Comparison of ENCODE assay signal across 1 cellular context in genomic region chr7:118183586-118184391, GRCh38.
A peak's percentile ranks its signal among the peaks of the same experiment; 100 is the strongest.
TF ChIP-seq lines count a peak whose summit lies in the region.

Gene LSM8 (plus strand): TSS chr7:118184164. CDS start chr7:118184224, 60 bp downstream.

TF ChIP-seq in K562, 482 proteins besides CTCF, POLR2A, EP300 and RAD21 (continued from another document and continues in another):
- TF ChIP-seq SMARCA5 (IDR thresholded peaks at IDR 0.05) = 0 out of 2 replicates have a peak, but pooled peaks have one; percentile 55
- no peak for TF ChIP-seq RBM17 (IDR thresholded peaks at IDR 0.05; ENCODE audit: borderline replicate concordance, low read depth, low read length)
- no peak for TF ChIP-seq KDM4B (IDR thresholded peaks at IDR 0.05; ENCODE audit: borderline replicate concordance in 2 of 2, low read depth in 1 of 2)
- no peak for TF ChIP-seq SRSF9 (IDR thresholded peaks at IDR 0.05; ENCODE audit: borderline replicate concordance, low read depth, low read length)
- no peak for TF ChIP-seq RCOR1 (IDR thresholded peaks at IDR 0.05; ENCODE audit: borderline replicate concordance in 1 of 2, low read depth in 2 of 2, low read length in 2 of 2)
- TF ChIP-seq, protein P1, sequence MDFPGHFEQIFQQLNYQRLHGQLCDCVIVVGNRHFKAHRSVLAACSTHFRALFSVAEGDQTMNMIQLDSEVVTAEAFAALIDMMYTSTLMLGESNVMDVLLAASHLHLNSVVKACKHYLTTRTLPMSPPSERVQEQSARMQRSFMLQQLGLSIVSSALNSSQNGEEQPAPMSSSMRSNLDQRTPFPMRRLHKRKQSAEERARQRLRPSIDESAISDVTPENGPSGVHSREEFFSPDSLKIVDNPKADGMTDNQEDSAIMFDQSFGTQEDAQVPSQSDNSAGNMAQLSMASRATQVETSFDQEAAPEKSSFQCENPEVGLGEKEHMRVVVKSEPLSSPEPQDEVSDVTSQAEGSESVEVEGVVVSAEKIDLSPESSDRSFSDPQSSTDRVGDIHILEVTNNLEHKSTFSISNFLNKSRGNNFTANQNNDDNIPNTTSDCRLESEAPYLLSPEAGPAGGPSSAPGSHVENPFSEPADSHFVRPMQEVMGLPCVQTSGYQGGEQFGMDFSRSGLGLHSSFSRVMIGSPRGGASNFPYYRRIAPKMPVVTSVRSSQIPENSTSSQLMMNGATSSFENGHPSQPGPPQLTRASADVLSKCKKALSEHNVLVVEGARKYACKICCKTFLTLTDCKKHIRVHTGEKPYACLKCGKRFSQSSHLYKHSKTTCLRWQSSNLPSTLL (IDR thresholded peaks at IDR 0.05) = no peak
- no peak for TF ChIP-seq PPARD (CRISPR knock-in tag; IDR thresholded peaks at IDR 0.05)
- TF ChIP-seq, protein P2, sequence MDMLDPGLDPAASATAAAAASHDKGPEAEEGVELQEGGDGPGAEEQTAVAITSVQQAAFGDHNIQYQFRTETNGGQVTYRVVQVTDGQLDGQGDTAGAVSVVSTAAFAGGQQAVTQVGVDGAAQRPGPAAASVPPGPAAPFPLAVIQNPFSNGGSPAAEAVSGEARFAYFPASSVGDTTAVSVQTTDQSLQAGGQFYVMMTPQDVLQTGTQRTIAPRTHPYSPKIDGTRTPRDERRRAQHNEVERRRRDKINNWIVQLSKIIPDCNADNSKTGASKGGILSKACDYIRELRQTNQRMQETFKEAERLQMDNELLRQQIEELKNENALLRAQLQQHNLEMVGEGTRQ (CRISPR knock-in tag; IDR thresholded peaks at IDR 0.05) = no peak
- TF ChIP-seq DDX20 (tag; IDR thresholded peaks at IDR 0.05; ENCODE audit: low read depth) = no peak
- no peak for TF ChIP-seq ZNF551 (CRISPR knock-in tag; IDR thresholded peaks at IDR 0.05)
- TF ChIP-seq ELK1 (CRISPR knock-in tag; IDR thresholded peaks at IDR 0.05) = no peak
- 0 out of 2 replicates have a peak, but pooled peaks have one; percentile 53 for TF ChIP-seq XRCC5 (IDR thresholded peaks at IDR 0.05; ENCODE audit: low read depth, low read length)
- no peak for TF ChIP-seq CBFA2T3 (IDR thresholded peaks at IDR 0.05)
- no peak for TF ChIP-seq SRSF3 (IDR thresholded peaks at IDR 0.05; ENCODE audit: insufficient read depth, low read length)
- no peak for TF ChIP-seq ZNF224 (CRISPR knock-in tag; IDR thresholded peaks at IDR 0.05)
- TF ChIP-seq ZNF41 (CRISPR knock-in tag; conservative IDR thresholded peaks at IDR 0.05) = no peak
- no peak for TF ChIP-seq ZNF518B (CRISPR knock-in tag; IDR thresholded peaks at IDR 0.05)
- peak; percentile 81; the same call in 1 of the 2 replicates for TF ChIP-seq ZBTB7A (IDR thresholded peaks at IDR 0.05; ENCODE audit: borderline replicate concordance, control insufficient read depth, low read depth, low read length)
- TF ChIP-seq SNIP1 (IDR thresholded peaks at IDR 0.05; ENCODE audit: low read depth) = peak; percentile 39; the same call in 1 of the 2 replicates
- TF ChIP-seq PHF21A (IDR thresholded peaks at IDR 0.05; ENCODE audit: borderline replicate concordance, low read depth) = peak; percentile 37; the same call in 1 of the 2 replicates
- TF ChIP-seq ZNF444 (CRISPR knock-in tag; IDR thresholded peaks at IDR 0.05) = no peak
- TF ChIP-seq ZNF764 (CRISPR knock-in tag; IDR thresholded peaks at IDR 0.05; ENCODE audit: low read depth) = no peak
- TF ChIP-seq, protein P3, sequence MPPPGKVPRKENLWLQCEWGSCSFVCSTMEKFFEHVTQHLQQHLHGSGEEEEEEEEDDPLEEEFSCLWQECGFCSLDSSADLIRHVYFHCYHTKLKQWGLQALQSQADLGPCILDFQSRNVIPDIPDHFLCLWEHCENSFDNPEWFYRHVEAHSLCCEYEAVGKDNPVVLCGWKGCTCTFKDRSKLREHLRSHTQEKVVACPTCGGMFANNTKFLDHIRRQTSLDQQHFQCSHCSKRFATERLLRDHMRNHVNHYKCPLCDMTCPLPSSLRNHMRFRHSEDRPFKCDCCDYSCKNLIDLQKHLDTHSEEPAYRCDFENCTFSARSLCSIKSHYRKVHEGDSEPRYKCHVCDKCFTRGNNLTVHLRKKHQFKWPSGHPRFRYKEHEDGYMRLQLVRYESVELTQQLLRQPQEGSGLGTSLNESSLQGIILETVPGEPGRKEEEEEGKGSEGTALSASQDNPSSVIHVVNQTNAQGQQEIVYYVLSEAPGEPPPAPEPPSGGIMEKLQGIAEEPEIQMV (tag; conservative IDR thresholded peaks at IDR 0.05; ENCODE audit: low read depth) = no peak; the same call in 1 of the 2 replicates
- TF ChIP-seq, protein P4, sequence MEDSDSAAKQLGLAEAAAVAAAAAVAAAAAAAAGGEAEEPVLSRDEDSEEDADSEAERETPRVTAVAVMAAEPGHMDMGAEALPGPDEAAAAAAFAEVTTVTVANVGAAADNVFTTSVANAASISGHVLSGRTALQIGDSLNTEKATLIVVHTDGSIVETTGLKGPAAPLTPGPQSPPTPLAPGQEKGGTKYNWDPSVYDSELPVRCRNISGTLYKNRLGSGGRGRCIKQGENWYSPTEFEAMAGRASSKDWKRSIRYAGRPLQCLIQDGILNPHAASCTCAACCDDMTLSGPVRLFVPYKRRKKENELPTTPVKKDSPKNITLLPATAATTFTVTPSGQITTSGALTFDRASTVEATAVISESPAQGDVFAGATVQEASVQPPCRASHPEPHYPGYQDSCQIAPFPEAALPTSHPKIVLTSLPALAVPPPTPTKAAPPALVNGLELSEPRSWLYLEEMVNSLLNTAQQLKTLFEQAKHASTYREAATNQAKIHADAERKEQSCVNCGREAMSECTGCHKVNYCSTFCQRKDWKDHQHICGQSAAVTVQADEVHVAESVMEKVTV (CRISPR knock-in tag; IDR thresholded peaks at IDR 0.05) = peak; percentile 45
- no peak for TF ChIP-seq TCFL5 (CRISPR knock-in tag; conservative IDR thresholded peaks at IDR 0.05)
- TF ChIP-seq ARNT (IDR thresholded peaks at IDR 0.05) = peak; percentile 80; a peak in 3 of 4 replicates
- no peak for TF ChIP-seq MXI1 (IDR thresholded peaks at IDR 0.05; ENCODE audit: low read depth, low read length)
- TF ChIP-seq SMAD3 (CRISPR knock-in tag; conservative IDR thresholded peaks at IDR 0.05) = 0 out of 2 replicates have a peak, but pooled peaks have one; percentile 58
- TF ChIP-seq U2AF1 (optimal IDR thresholded peaks at IDR 0.05; ENCODE audit: low read depth, low read length) = no peak
- no peak for TF ChIP-seq NFIX (CRISPR knock-in tag; IDR thresholded peaks at IDR 0.05; ENCODE audit: low read depth)
- no peak for TF ChIP-seq SP2 (IDR thresholded peaks at IDR 0.05; ENCODE audit: extremely low read depth, low read depth, low read length, poor library complexity, severe bottlenecking)
- TF ChIP-seq ATF1 (CRISPR knock-in tag; IDR thresholded peaks at IDR 0.05) = no peak
- TF ChIP-seq ATF1 (tag; IDR thresholded peaks at IDR 0.05) = peak; percentile 92
- no peak for TF ChIP-seq SMARCB1 (IDR thresholded peaks at IDR 0.05; ENCODE audit: insufficient read length, low read depth)
- peak; percentile 84; the same call in 1 of the 2 replicates for TF ChIP-seq IRF1 (CRISPR knock-in tag; IDR thresholded peaks at IDR 0.05; ENCODE audit: borderline replicate concordance)
- no peak for TF ChIP-seq ZNF609 (CRISPR knock-in tag; IDR thresholded peaks at IDR 0.05; ENCODE audit: borderline replicate concordance)
- no peak; the same call in 1 of the 2 replicates for TF ChIP-seq ZKSCAN1 (IDR thresholded peaks at IDR 0.05; ENCODE audit: low read depth, low read length)
- TF ChIP-seq, protein P5, sequence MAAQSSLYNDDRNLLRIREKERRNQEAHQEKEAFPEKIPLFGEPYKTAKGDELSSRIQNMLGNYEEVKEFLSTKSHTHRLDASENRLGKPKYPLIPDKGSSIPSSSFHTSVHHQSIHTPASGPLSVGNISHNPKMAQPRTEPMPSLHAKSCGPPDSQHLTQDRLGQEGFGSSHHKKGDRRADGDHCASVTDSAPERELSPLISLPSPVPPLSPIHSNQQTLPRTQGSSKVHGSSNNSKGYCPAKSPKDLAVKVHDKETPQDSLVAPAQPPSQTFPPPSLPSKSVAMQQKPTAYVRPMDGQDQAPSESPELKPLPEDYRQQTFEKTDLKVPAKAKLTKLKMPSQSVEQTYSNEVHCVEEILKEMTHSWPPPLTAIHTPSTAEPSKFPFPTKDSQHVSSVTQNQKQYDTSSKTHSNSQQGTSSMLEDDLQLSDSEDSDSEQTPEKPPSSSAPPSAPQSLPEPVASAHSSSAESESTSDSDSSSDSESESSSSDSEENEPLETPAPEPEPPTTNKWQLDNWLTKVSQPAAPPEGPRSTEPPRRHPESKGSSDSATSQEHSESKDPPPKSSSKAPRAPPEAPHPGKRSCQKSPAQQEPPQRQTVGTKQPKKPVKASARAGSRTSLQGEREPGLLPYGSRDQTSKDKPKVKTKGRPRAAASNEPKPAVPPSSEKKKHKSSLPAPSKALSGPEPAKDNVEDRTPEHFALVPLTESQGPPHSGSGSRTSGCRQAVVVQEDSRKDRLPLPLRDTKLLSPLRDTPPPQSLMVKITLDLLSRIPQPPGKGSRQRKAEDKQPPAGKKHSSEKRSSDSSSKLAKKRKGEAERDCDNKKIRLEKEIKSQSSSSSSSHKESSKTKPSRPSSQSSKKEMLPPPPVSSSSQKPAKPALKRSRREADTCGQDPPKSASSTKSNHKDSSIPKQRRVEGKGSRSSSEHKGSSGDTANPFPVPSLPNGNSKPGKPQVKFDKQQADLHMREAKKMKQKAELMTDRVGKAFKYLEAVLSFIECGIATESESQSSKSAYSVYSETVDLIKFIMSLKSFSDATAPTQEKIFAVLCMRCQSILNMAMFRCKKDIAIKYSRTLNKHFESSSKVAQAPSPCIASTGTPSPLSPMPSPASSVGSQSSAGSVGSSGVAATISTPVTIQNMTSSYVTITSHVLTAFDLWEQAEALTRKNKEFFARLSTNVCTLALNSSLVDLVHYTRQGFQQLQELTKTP (IDR thresholded peaks at IDR 0.05; ENCODE audit: low read depth in 1 of 2, partially characterized antibody in 2 of 2) = peak; percentile 65 to 76
- TF ChIP-seq FOXP1 (CRISPR knock-in tag; IDR thresholded peaks at IDR 0.05) = peak; percentile 3; the same call in 1 of the 2 replicates
- TF ChIP-seq ZNF311 (CRISPR knock-in tag; IDR thresholded peaks at IDR 0.05) = no peak
